Comparison of ENCODE assay signal across 19 cellular contexts in genomic region chr18:28151434-28151833, GRCh38. TPM values are rescaled to one million over a fixed set of nuclear protein-coding genes. Genes with fewer than 3 reads are reported as not detected.
DNase-seq lines count a peak whose midpoint lies in the region; ATAC-seq and TF ChIP-seq lines count a peak whose summit lies in the region.
"Had no signal": no experiment of that assay in that cellular context is flagged by ENCODE, and none has a peak within 500 bp of the region (broad histone marks: within the 10 kb centered on the region; RNA-seq: fewer than 3 reads in every experiment).

No MANE protein-coding gene starts in this region.

- no peak overlapping the region for H3K4me3 Mint-ChIP-seq in GM23338
- no peak overlapping the region for H3K4me3 Mint-ChIP-seq in CD8-positive, alpha-beta T cell
- H3K4me3 Mint-ChIP-seq: IgD-negative memory B cell had no signal

- H3K4me2 ChIP-seq in GM23338 (0 out of 2 replicates have a peak overlapping the region, but pooled peaks have one; percentile 7), parathyroid adenoma (ENCODE audit: low read length) (no peak overlapping the region)

- no peaks in the 10 kb centered on the region for H3K9me3 ChIP-seq in parathyroid adenoma (ENCODE audit: control insufficient read depth, low read length)
- no peaks in the 10 kb centered on the region for H3K9me3 ChIP-seq in CD8-positive, alpha-beta T cell (ENCODE audit: low read length)
- H3K9me3 ChIP-seq: MG63 had no signal

- POLR2A ChIA-PET in CD8-positive, alpha-beta T cell (lab: Charles Lee) = no interaction called here

- H3F3A ChIP-seq in GM23338 (replicated peaks; ENCODE audit: low read depth) = no peaks in the 10 kb centered on the region

- TF ChIP-seq CTCF in GM23338 (conservative IDR thresholded peaks at IDR 0.05; ENCODE audit: low read depth in 2 of 2) (no peak), parathyroid adenoma (IDR thresholded peaks at IDR 0.05) (no peak)
- TF ChIP-seq CTCF in CD8-positive, alpha-beta T cell (IDR thresholded peaks at IDR 0.05) = no peak

- H3K9me3 Mint-ChIP-seq in GM23338 = no peaks in the 10 kb centered on the region
- peaks cover 2% of the 10 kb centered on the region for H3K9me3 Mint-ChIP-seq in CD8-positive, alpha-beta T cell

- H3K27ac ChIP-seq in GM23338 (ENCODE audit: low read depth) = no peak overlapping the region
- H3K27ac ChIP-seq in cingulate gyrus (ENCODE audit: low read depth, low read length) = peak overlapping the region; percentile 51
- H3K27ac ChIP-seq in parathyroid adenoma = peak overlapping the region; percentile 79
- no peak overlapping the region for H3K27ac ChIP-seq in CD8-positive, alpha-beta T cell (ENCODE audit: low read depth, low read length)
- H3K27ac ChIP-seq: C4-2B had no signal

- H3K27me3 ChIP-seq in GM23338 (ENCODE audit: insufficient read depth) (no peaks in the 10 kb centered on the region), parathyroid adenoma (ENCODE audit: control insufficient read depth, insufficient read depth, low read length) (no peaks in the 10 kb centered on the region)
- no peaks in the 10 kb centered on the region for H3K27me3 ChIP-seq in CD8-positive, alpha-beta T cell (ENCODE audit: insufficient read depth, low read length)
- H3K27me3 ChIP-seq: MG63 had no signal

- H3K36me3 Mint-ChIP-seq in GM23338 (ENCODE audit: low read depth) = no peaks in the 10 kb centered on the region
- no peaks in the 10 kb centered on the region for H3K36me3 Mint-ChIP-seq in CD8-positive, alpha-beta T cell
- H3K36me3 Mint-ChIP-seq: IgD-negative memory B cell had no signal

- H3K36me3 ChIP-seq in GM23338 (ENCODE audit: insufficient read depth) (no peaks in the 10 kb centered on the region), parathyroid adenoma (ENCODE audit: control insufficient read depth, insufficient read depth, low read length) (no peaks in the 10 kb centered on the region)
- no peaks in the 10 kb centered on the region for H3K36me3 ChIP-seq in CD8-positive, alpha-beta T cell (ENCODE audit: insufficient read depth, low read length)
- H3K36me3 ChIP-seq: MG63 had no signal

- H3K4me1 ChIP-seq in GM23338 (ENCODE audit: insufficient read depth) (peaks cover 53% of the 10 kb centered on the region), parathyroid adenoma (peaks cover 66% of the 10 kb centered on the region)
- H3K4me1 ChIP-seq in CD8-positive, alpha-beta T cell (ENCODE audit: insufficient read depth, low read length) = no peaks in the 10 kb centered on the region

- no peak for ATAC-seq in GM23338
- no peak for ATAC-seq in CD8-positive, alpha-beta T cell

- H2AFZ ChIP-seq in GM23338 = no peak overlapping the region
- H2AFZ ChIP-seq in parathyroid adenoma = no peak overlapping the region

- H3K27me3 Mint-ChIP-seq in GM23338 (ENCODE audit: insufficient read depth, low read depth, poor library complexity) = no peaks in the 10 kb centered on the region
- no peaks in the 10 kb centered on the region for H3K27me3 Mint-ChIP-seq in CD8-positive, alpha-beta T cell (ENCODE audit: low read depth)
- H3K27me3 Mint-ChIP-seq: IgD-negative memory B cell had no signal

- no peaks in the 10 kb centered on the region; the same call in 1 of the 2 replicates for H4K20me1 ChIP-seq in GM23338 (replicated peaks; ENCODE audit: insufficient read depth)

- CTCF ChIA-PET in CD8-positive, alpha-beta T cell (lab: Charles Lee) = no interaction called here

- no peak overlapping the region for H3K9ac ChIP-seq in parathyroid adenoma

- H3K4me3 ChIP-seq in GM23338 (no peak overlapping the region), parathyroid adenoma (ENCODE audit: low read depth, low read length) (no peak overlapping the region)
- no peak overlapping the region for H3K4me3 ChIP-seq in CD8-positive, alpha-beta T cell (ENCODE audit: low read depth, low read length)
- H3K4me3 ChIP-seq: MG63 had no signal

- H3K79me2 ChIP-seq in GM23338 (replicated peaks; ENCODE audit: insufficient read depth) = peaks cover 11% of the 10 kb centered on the region; the same call in 1 of the 2 replicates
- peaks cover 24% of the 10 kb centered on the region for H3K79me2 ChIP-seq in parathyroid adenoma

- H3K4me1 Mint-ChIP-seq in GM23338 = peaks cover 43% of the 10 kb centered on the region
- H3K4me1 Mint-ChIP-seq in CD8-positive, alpha-beta T cell (ENCODE audit: low read depth) = no peaks in the 10 kb centered on the region
- H3K4me1 Mint-ChIP-seq: IgD-negative memory B cell had no signal

- DNase-seq in GM23338 (ENCODE audit: low spot score) = no peak
- DNase-seq in NCI-H226 = peak; percentile 62
- DNase-seq in CD8-positive, alpha-beta T cell = no peak
- DNase-seq in KG1 (lab: John Stamatoyannopoulos, UW) = no peak
- DNase-seq in inferior parietal cortex (ENCODE audit: extremely low spot score) = no peak
- DNase-seq: ACHN, GDM1, Kasumi-1, MG63, NCI-H1092, NCI-H1436 treated with DMSO at 0.1 percent for 48 hours, NCI-H2029, NCI-H774, Right ventricle myocardium superior had no signal

- H3K27ac Mint-ChIP-seq in GM23338 = no peak overlapping the region
- no peak overlapping the region for H3K27ac Mint-ChIP-seq in CD8-positive, alpha-beta T cell
- H3K27ac Mint-ChIP-seq: IgD-negative memory B cell had no signal

- intact Hi-C loops in CD8-positive, alpha-beta T cell (cut with DNase I, micrococcal nuclease) = no loop called here

- H3K9me2 ChIP-seq in GM23338 (ENCODE audit: insufficient read depth) = no peaks in the 10 kb centered on the region

TF ChIP-seq in GM23338, 12 proteins besides CTCF, POLR2A, EP300 and RAD21 (continues in another document):
- TF ChIP-seq POLR2AphosphoS5 (IDR thresholded peaks at IDR 0.05; ENCODE audit: low read depth) = no peak
- TF ChIP-seq ETS1 (IDR thresholded peaks at IDR 0.05) = no peak
- TF ChIP-seq CREB1 (CRISPR knock-in tag; IDR thresholded peaks at IDR 0.05; ENCODE audit: low read depth) = no peak
- TF ChIP-seq ZNF114 (CRISPR knock-in tag; IDR thresholded peaks at IDR 0.05) = no peak
- no peak for TF ChIP-seq NANOG (IDR thresholded peaks at IDR 0.05; ENCODE audit: borderline replicate concordance)
- no peak for TF ChIP-seq REST (IDR thresholded peaks at IDR 0.05; ENCODE audit: unreplicated experiment)
- TF ChIP-seq ZNF331 (CRISPR knock-in tag; IDR thresholded peaks at IDR 0.05; ENCODE audit: low read depth) = no peak
- TF ChIP-seq STAT1 (IDR thresholded peaks at IDR 0.05; ENCODE audit: unreplicated experiment) = no peak
- no peak for TF ChIP-seq EZH2 (IDR thresholded peaks at IDR 0.05; ENCODE audit: low read depth, unreplicated experiment)
- TF ChIP-seq EZH2phosphoT487 (IDR thresholded peaks at IDR 0.05; ENCODE audit: unreplicated experiment) = no peak
- no peak for TF ChIP-seq JUNB (IDR thresholded peaks at IDR 0.05; ENCODE audit: unreplicated experiment)

RNA-seq across cellular contexts. Expression of gene CDH2, which starts 25.5 kb away (rescaled TPM):
- 36.9 and 42.6 TPM in 2 replicates for total RNA-seq in GM23338 (2014; rRNA removed; shearing (Covaris generic))
- polyA plus RNA-seq in GM23338 (2016; fragmentation: Nextera tagmentation; extraction: Ambion mirVana) = 14.7 and 15.2 TPM in 2 replicates
- under 1 TPM in 1 of 2 experiments, not detected in 1; 0.17 TPM for total RNA-seq in CD8-positive, alpha-beta T cell
- total RNA-seq: OCI-LY7 had no signal
- polyA plus RNA-seq: IgD-negative memory B cell had no signal

Comparison
In these comparisons a context has a peak if more than half of its experiments do, and no peak if none do; other contexts are left out.
1. H3K27ac ChIP-seq: peak in cingulate gyrus (single experiment) and parathyroid adenoma (single experiment); none in GM23338 (single experiment) and CD8-positive, alpha-beta T cell (single experiment).
2. RNA of gene CDH2, which starts 25.5 kb away (total RNA-seq): 36.9 to 42.6 TPM in GM23338; 0.17 TPM in CD8-positive, alpha-beta T cell; every median in the first group is over 10 times any median in the second.